In genomic region chr1:233523047-233523446, GRCh38 we compare ENCODE assay signal across 25 cellular contexts.
DNase-seq lines count a peak whose midpoint lies in the region; ATAC-seq and TF ChIP-seq lines count a peak whose summit lies in the region.
"Had no signal": no experiment of that assay in that cellular context is flagged by ENCODE, and none has a peak within 500 bp of the region (broad histone marks: within the 10 kb centered on the region; RNA-seq: fewer than 3 reads in every experiment).

No MANE protein-coding gene starts in this region.

- no peak for ATAC-seq in stimulated activated naive CD8-positive, alpha-beta T cell treated with anti-CD3 and anti-CD28 coated beads, Interleukin-15, amount 100 ng/mL, for 72 hours
- ATAC-seq: activated T-cell treated with anti-CD3 and anti-CD28 coated beads, Interleukin-2, amount 50 U/mL, for 4 hours; left lobe of liver; mucosa of descending colon; upper lobe of right lung had no signal

- peaks cover 5% of the 10 kb centered on the region for H3K27me3 Mint-ChIP-seq in stimulated activated naive CD8-positive, alpha-beta T cell treated with anti-CD3 and anti-CD28 coated beads, Interleukin-15, amount 100 ng/mL, for 72 hours
- no peaks in the 10 kb centered on the region for H3K27me3 Mint-ChIP-seq in endodermal cell (ENCODE audit: insufficient read depth)

- intact Hi-C loops in sigmoid colon (cut with DNase I) = no loop called here

- DNase-seq in NCI-H748 (lab: John Stamatoyannopoulos, UW; ENCODE audit: unreplicated experiment) = peak; percentile 46
- no peak for DNase-seq in NCI-H748 treated with DMSO at 0.1 percent for 48 hours (lab: John Stamatoyannopoulos, UW)
- DNase-seq in astrocyte of the hippocampus (ENCODE audit: low read depth, low spot score) = peak; percentile 46
- DNase-seq in iPS-NIHi7 (ENCODE audit: extremely low spot score) = peak; percentile 36
- DNase-seq in substantia nigra (lab: John Stamatoyannopoulos, UW) = no peak
- no peak for DNase-seq in stimulated activated naive CD8-positive, alpha-beta T cell treated with anti-CD3 and anti-CD28 coated beads, Interleukin-15, amount 100 ng/mL, for 72 hours
- DNase-seq in sigmoid colon = no peak
- DNase-seq in endodermal cell = no peak
- DNase-seq: activated CD4-positive, alpha-beta T cell treated with anti-CD3 and anti-CD28 coated beads for 48 hours; activated T-cell treated with anti-CD3 and anti-CD28 coated beads, Interleukin-2, amount 50 U/mL, for 4 hours; CD4-positive, alpha-beta memory T cell; GDM1; GM23248; mucosa of descending colon; NCI-H1436 treated with DMSO at 0.1 percent for 48 hours; NCI-H2107; NCI-H510A treated with DMSO at 0.1 percent for 48 hours; nephron progenitor cell; RPMI8226; T-helper 2 cell; upper lobe of right lung had no signal

- H3K36me3 Mint-ChIP-seq in endodermal cell (ENCODE audit: low read depth) = no peaks in the 10 kb centered on the region
- H3K36me3 Mint-ChIP-seq: CD4-positive, alpha-beta memory T cell had no signal

- H3K9me3 ChIP-seq in sigmoid colon (no peaks in the 10 kb centered on the region), endodermal cell (ENCODE audit: control insufficient read depth, low read length) (peaks cover 4% of the 10 kb centered on the region)
- H3K9me3 ChIP-seq: mucosa of descending colon, upper lobe of right lung had no signal

- H3K4me3 ChIP-seq in sigmoid colon (no peak overlapping the region), endodermal cell (ENCODE audit: low read length) (no peak overlapping the region)
- H3K4me3 ChIP-seq: coronary artery, GM23248, mucosa of descending colon, SK-N-MC, upper lobe of right lung had no signal

- TF ChIP-seq CTCF in sigmoid colon (IDR thresholded peaks at IDR 0.05) (no peak), endodermal cell (conservative IDR thresholded peaks at IDR 0.05) (no peak)

- H3K36me3 ChIP-seq in sigmoid colon (no peaks in the 10 kb centered on the region), endodermal cell (ENCODE audit: control insufficient read depth, insufficient read depth, low read length) (no peaks in the 10 kb centered on the region)
- H3K36me3 ChIP-seq: upper lobe of right lung had no signal

- peak overlapping the region; percentile 74 for H3K27ac ChIP-seq in substantia nigra (ENCODE audit: low read depth, low read length, poor library complexity, severe bottlenecking)
- no peak overlapping the region for H3K27ac ChIP-seq in sigmoid colon
- no peak overlapping the region for H3K27ac ChIP-seq in endodermal cell (ENCODE audit: low read depth, low read length)
- H3K27ac ChIP-seq: 22Rv1, coronary artery, GM23248, SK-N-MC, upper lobe of right lung had no signal

- no peak for TF ChIP-seq EP300 in sigmoid colon (IDR thresholded peaks at IDR 0.05)

- H3K9ac ChIP-seq in endodermal cell (ENCODE audit: extremely low read depth, low read length, poor library complexity, severe bottlenecking) = no peak overlapping the region
- H3K9ac ChIP-seq: GM23248 had no signal

- H3K27ac Mint-ChIP-seq in stimulated activated naive CD8-positive, alpha-beta T cell treated with anti-CD3 and anti-CD28 coated beads, Interleukin-15, amount 100 ng/mL, for 72 hours = no peak overlapping the region
- no peak overlapping the region for H3K27ac Mint-ChIP-seq in endodermal cell
- H3K27ac Mint-ChIP-seq: CD4-positive, alpha-beta memory T cell; nephron progenitor cell had no signal

- H3K27me3 ChIP-seq in sigmoid colon = no peaks in the 10 kb centered on the region
- H3K27me3 ChIP-seq in endodermal cell (ENCODE audit: control insufficient read depth, insufficient read depth, low read length, poor library complexity, severe bottlenecking) = no peaks in the 10 kb centered on the region
- H3K27me3 ChIP-seq: upper lobe of right lung had no signal

- H3K9me3 Mint-ChIP-seq in stimulated activated naive CD8-positive, alpha-beta T cell treated with anti-CD3 and anti-CD28 coated beads, Interleukin-15, amount 100 ng/mL, for 72 hours = peaks cover 8 to 10% of the 10 kb centered on the region in 2 donors
- H3K9me3 Mint-ChIP-seq in endodermal cell = no peaks in the 10 kb centered on the region
- H3K9me3 Mint-ChIP-seq: activated T-cell treated with anti-CD3 and anti-CD28 coated beads, Interleukin-2, amount 50 U/mL, for 4 hours; nephron progenitor cell had no signal

- WGBS in sigmoid colon, 2 donors = 59 to 79% methylated on average over 2 of the region's 2 CpGs
- WGBS in endodermal cell (ENCODE audit: insufficient coverage in 1 of 2, insufficient read length in 1 of 2), 2 experiments = 54 to 60% methylated on average over 1 to 2 of the region's 2 CpGs

- H3K4me1 ChIP-seq in sigmoid colon (no peaks in the 10 kb centered on the region), endodermal cell (ENCODE audit: control insufficient read depth, insufficient read depth, low read length) (peaks cover 6% of the 10 kb centered on the region)
- H3K4me1 ChIP-seq: upper lobe of right lung had no signal

- H3K4me1 Mint-ChIP-seq in stimulated activated naive CD8-positive, alpha-beta T cell treated with anti-CD3 and anti-CD28 coated beads, Interleukin-15, amount 100 ng/mL, for 72 hours = no peaks in the 10 kb centered on the region
- H3K4me1 Mint-ChIP-seq in endodermal cell = peaks cover 14% of the 10 kb centered on the region

- H3K4me3 Mint-ChIP-seq in stimulated activated naive CD8-positive, alpha-beta T cell treated with anti-CD3 and anti-CD28 coated beads, Interleukin-15, amount 100 ng/mL, for 72 hours = no peak overlapping the region
- no peak overlapping the region for H3K4me3 Mint-ChIP-seq in endodermal cell
- H3K4me3 Mint-ChIP-seq: activated T-cell treated with anti-CD3 and anti-CD28 coated beads, Interleukin-2, amount 50 U/mL, for 4 hours; CD4-positive, alpha-beta memory T cell; nephron progenitor cell had no signal

- no peak for TF ChIP-seq POLR2A in sigmoid colon (IDR thresholded peaks at IDR 0.05)

Comparison
In these comparisons a context has a peak if more than half of its experiments do, and no peak if none do; other contexts are left out.
1. DNase-seq: peak in NCI-H748 (single experiment), astrocyte of the hippocampus (single experiment) and iPS-NIHi7 (single experiment); none in NCI-H748 treated with DMSO at 0.1 percent for 48 hours (single experiment), substantia nigra (0 of 49), stimulated activated naive CD8-positive, alpha-beta T cell treated with anti-CD3 and anti-CD28 coated beads, Interleukin-15, amount 100 ng/mL, for 72 hours (0 of 2), sigmoid colon (single experiment) and endodermal cell (single experiment).